In genomic region chr15:85361306-85361705, GRCh38 we compare ENCODE assay signal across 14 cellular contexts. TPM values are rescaled to one million over a fixed set of nuclear protein-coding genes. Genes with fewer than 3 reads are reported as not detected.
A peak's percentile ranks its signal among the peaks of the same experiment; 100 is the strongest.
DNase-seq lines count a peak whose midpoint lies in the region; ATAC-seq and TF ChIP-seq lines count a peak whose summit lies in the region.
"Had no signal": no experiment of that assay in that cellular context is flagged by ENCODE, and none has a peak within 500 bp of the region (broad histone marks: within the 10 kb centered on the region; RNA-seq: fewer than 3 reads in every experiment).

No MANE protein-coding gene starts in this region.

- H3F3A ChIP-seq in GM23338 (replicated peaks; ENCODE audit: low read depth) (no peaks in the 10 kb centered on the region), neural progenitor cell (ENCODE audit: low read depth) (no peaks in the 10 kb centered on the region)

- H3K27ac Mint-ChIP-seq in nephron progenitor cell = peak overlapping the region; percentile 53
- H3K27ac Mint-ChIP-seq in GM23338 = no peak overlapping the region
- no peak overlapping the region for H3K27ac Mint-ChIP-seq in neural progenitor cell

- H3K4me1 ChIP-seq in cardiac muscle cell (ENCODE audit: low read depth) (peaks cover 24% of the 10 kb centered on the region), GM23338 (ENCODE audit: insufficient read depth) (no peaks in the 10 kb centered on the region), neural progenitor cell (no peaks in the 10 kb centered on the region)

- DNase-seq in cardiac muscle cell (ENCODE audit: low read depth in 1 of 2, low spot score in 1 of 2) (no peak), Right ventricle myocardium inferior (ENCODE audit: missing footprints) (no peak), nephron progenitor cell (no peak), mucosa of gallbladder (ENCODE audit: low spot score) (no peak), GM23338 (ENCODE audit: low spot score) (no peak), neural progenitor cell (ENCODE audit: low spot score) (no peak)
- DNase-seq: activated gamma-delta T cell treated with Interleukin-2 at 50 U/mL for 16 hours; DMS53; GM23248; NCI-H2081; ovary; stimulated activated CD4-positive, alpha-beta T cell treated with anti-CD3 and anti-CD28 coated beads, Interleukin-2, amount 100 ng/mL, for 48 hours had no signal

- H3K27me3 Mint-ChIP-seq in nephron progenitor cell (ENCODE audit: low read depth, poor library complexity) (peaks cover 9% of the 10 kb centered on the region), GM23338 (ENCODE audit: insufficient read depth, low read depth, poor library complexity) (peaks cover 4% of the 10 kb centered on the region), neural progenitor cell (ENCODE audit: insufficient read depth, low read depth) (peaks cover 10% of the 10 kb centered on the region)

- H4K20me1 ChIP-seq in GM23338 (replicated peaks; ENCODE audit: insufficient read depth) (no peaks in the 10 kb centered on the region; the same call in 1 of the 2 replicates), neural progenitor cell (ENCODE audit: low read depth) (no peaks in the 10 kb centered on the region)

- H3K4me1 Mint-ChIP-seq in nephron progenitor cell (peaks cover 51% of the 10 kb centered on the region), GM23338 (no peaks in the 10 kb centered on the region), neural progenitor cell (no peaks in the 10 kb centered on the region)

- no peak overlapping the region for H3K9ac ChIP-seq in neural progenitor cell
- H3K9ac ChIP-seq: GM23248 had no signal

- H3K27ac ChIP-seq in cardiac muscle cell (peak overlapping the region; percentile 84), GM23338 (ENCODE audit: low read depth) (no peak overlapping the region), neural progenitor cell (no peak overlapping the region)
- H3K27ac ChIP-seq: GM23248, ovary had no signal

- no peak for TF ChIP-seq CTCF in cardiac muscle cell (IDR thresholded peaks at IDR 0.05; ENCODE audit: low read depth, low read length)
- TF ChIP-seq CTCF in nephron progenitor cell (IDR thresholded peaks at IDR 0.05) = no peak
- no peak for TF ChIP-seq CTCF in GM23338 (conservative IDR thresholded peaks at IDR 0.05; ENCODE audit: low read depth in 2 of 2)
- no peak for TF ChIP-seq CTCF in neural progenitor cell (IDR thresholded peaks at IDR 0.05)

- no peak overlapping the region for H3K4me3 ChIP-seq in cardiac muscle cell
- no peak overlapping the region for H3K4me3 ChIP-seq in GM23338
- no peak overlapping the region for H3K4me3 ChIP-seq in neural progenitor cell
- H3K4me3 ChIP-seq: GM23248, ovary had no signal

- H2AFZ ChIP-seq in GM23338 = no peak overlapping the region
- H2AFZ ChIP-seq in neural progenitor cell (replicated peaks) = no peak overlapping the region
- H2AFZ ChIP-seq: GM23248 had no signal

- H3K36me3 ChIP-seq in cardiac muscle cell (no peaks in the 10 kb centered on the region), GM23338 (ENCODE audit: insufficient read depth) (no peaks in the 10 kb centered on the region), neural progenitor cell (no peaks in the 10 kb centered on the region)
- H3K36me3 ChIP-seq: ovary had no signal

- H3K9me3 Mint-ChIP-seq in nephron progenitor cell (no peaks in the 10 kb centered on the region), GM23338 (no peaks in the 10 kb centered on the region), neural progenitor cell (no peaks in the 10 kb centered on the region)

- intact Hi-C loops in Right ventricle myocardium inferior (cut with DNase I) = no loop called here

- H3K79me2 ChIP-seq in GM23338 (replicated peaks; ENCODE audit: insufficient read depth) (no peaks in the 10 kb centered on the region), neural progenitor cell (ENCODE audit: low read depth) (no peaks in the 10 kb centered on the region)

- no peaks in the 10 kb centered on the region for H3K9me3 ChIP-seq in cardiac muscle cell (ENCODE audit: low read depth)
- H3K9me3 ChIP-seq in neural progenitor cell (ENCODE audit: low read depth) = no peaks in the 10 kb centered on the region
- H3K9me3 ChIP-seq: ovary had no signal

- H3K27me3 ChIP-seq in cardiac muscle cell = no peaks in the 10 kb centered on the region
- H3K27me3 ChIP-seq in GM23338 (ENCODE audit: insufficient read depth) = no peaks in the 10 kb centered on the region
- H3K27me3 ChIP-seq in neural progenitor cell = no peaks in the 10 kb centered on the region
- H3K27me3 ChIP-seq: ovary had no signal

- ATAC-seq in Right ventricle myocardium inferior = no peak
- ATAC-seq in GM21528 (IDR thresholded peaks at IDR 0.05; ENCODE audit: low FRiP score, unreplicated experiment) = peak; percentile 78
- ATAC-seq in HG03159 (IDR thresholded peaks at IDR 0.05; ENCODE audit: unreplicated experiment) = peak; percentile 58
- ATAC-seq in GM23338 = no peak

- H3K9me2 ChIP-seq in GM23338 (ENCODE audit: insufficient read depth) = 0 out of 2 replicates have a peak, but pooled peaks cover 6% of the 10 kb centered on the region

- H3K36me3 Mint-ChIP-seq in nephron progenitor cell (ENCODE audit: low read depth) (no peaks in the 10 kb centered on the region), GM23338 (ENCODE audit: low read depth) (no peaks in the 10 kb centered on the region), neural progenitor cell (no peaks in the 10 kb centered on the region)

- H3K4me2 ChIP-seq in GM23338 = no peak overlapping the region
- no peak overlapping the region for H3K4me2 ChIP-seq in neural progenitor cell

- H3K4me3 Mint-ChIP-seq in nephron progenitor cell = peak overlapping the region; percentile 6
- H3K4me3 Mint-ChIP-seq in GM23338 = no peak overlapping the region
- no peak overlapping the region for H3K4me3 Mint-ChIP-seq in neural progenitor cell

TF ChIP-seq in GM23338, 12 proteins besides CTCF, POLR2A, EP300 and RAD21 (continues in another document):
- TF ChIP-seq JUNB (IDR thresholded peaks at IDR 0.05; ENCODE audit: unreplicated experiment) (no peak), REST (IDR thresholded peaks at IDR 0.05; ENCODE audit: unreplicated experiment) (no peak), ETS1 (IDR thresholded peaks at IDR 0.05) (no peak), EZH2 (IDR thresholded peaks at IDR 0.05; ENCODE audit: low read depth, unreplicated experiment) (no peak), NANOG (IDR thresholded peaks at IDR 0.05; ENCODE audit: borderline replicate concordance) (no peak), ZNF114 (CRISPR knock-in tag; IDR thresholded peaks at IDR 0.05) (no peak), EZH2phosphoT487 (IDR thresholded peaks at IDR 0.05; ENCODE audit: unreplicated experiment) (no peak), POLR2AphosphoS5 (IDR thresholded peaks at IDR 0.05; ENCODE audit: low read depth) (no peak), ZNF331 (CRISPR knock-in tag; IDR thresholded peaks at IDR 0.05; ENCODE audit: low read depth) (no peak)

RNA-seq across cellular contexts. Expression of gene AKAP13, which starts 19.1 kb away (rescaled TPM):
- 72.5 and 108 TPM in 2 replicates for total RNA-seq in cardiac muscle cell
- polyA plus RNA-seq in cardiac muscle cell = 53.1 and 86.9 TPM in 2 replicates
- total RNA-seq in Right ventricle myocardium inferior = 292 TPM
- total RNA-seq in mucosa of gallbladder = 184 TPM
- 49.4 and 60.7 TPM in 2 replicates for total RNA-seq in GM23338 (2014; rRNA removed; shearing (Covaris generic))
- 40.3 and 46.2 TPM in 2 replicates for polyA plus RNA-seq in GM23338 (2016; fragmentation: Nextera tagmentation; extraction: Ambion mirVana)
- total RNA-seq in neural progenitor cell (ENCODE audit: low replicate concordance) = 69.0 and 73.8 TPM in 2 replicates

Comparison
In these comparisons a context has a peak if more than half of its experiments do, and no peak if none do; other contexts are left out.
1. ATAC-seq: peak in GM21528 (single experiment) and HG03159 (single experiment); none in Right ventricle myocardium inferior (single experiment) and GM23338 (single experiment).